In genomic region chr17:81481815-81482505, GRCh38 we compare ENCODE assay signal across 8 cellular contexts. TPM values are rescaled to one million over a fixed set of nuclear protein-coding genes. Genes with fewer than 3 reads are reported as not detected.
DNase-seq lines count a peak whose midpoint lies in the region; FAIRE-seq and TF ChIP-seq lines count a peak whose summit lies in the region.

No MANE protein-coding gene starts in this region.

- H3K27me3 ChIP-seq in fibroblast of lung (ENCODE audit: control insufficient read depth, insufficient read depth, low read length): no peaks in the 10 kb centered on the region
- peaks cover 25% of the 10 kb centered on the region for H3K27me3 ChIP-seq in trophoblast cell (ENCODE audit: insufficient read depth, low read length)

- no peak overlapping the region for H2AK5ac ChIP-seq in trophoblast cell (ENCODE audit: low read length)

- DNase-seq in CD14-positive monocyte (ENCODE audit: low spot score) (no peak), SK-N-MC (ENCODE audit: low read depth, low spot score) (no peak), fibroblast of lung (ENCODE audit: low read depth in 2 of 2) (no peak), trophoblast cell (no peak), GDM1 (lab: John Stamatoyannopoulos, UW) (no peak), mesenteric fat pad (ENCODE audit: low spot score) (no peak), NCI-H187 treated with DMSO at 0.1 percent for 48 hours (lab: John Stamatoyannopoulos, UW) (no peak), GM19239 (ENCODE audit: insufficient read length, low spot score) (no peak)

- peaks cover 18 to 46% (median 30%) of the 10 kb centered on the region in 3 donors for H3K27me3 Mint-ChIP-seq in CD14-positive monocyte (ENCODE audit: low read depth in 3 of 3)

- H2AFZ ChIP-seq in fibroblast of lung (ENCODE audit: low read length): no peak overlapping the region
- H2AFZ ChIP-seq in trophoblast cell (ENCODE audit: insufficient read depth, low read length, poor library complexity): no peak overlapping the region

- H3K4me1 Mint-ChIP-seq in CD14-positive monocyte: peaks cover 35% of the 10 kb centered on the region

- H2BK120ac ChIP-seq in trophoblast cell (ENCODE audit: insufficient read depth, low read length, poor library complexity): no peak overlapping the region

- no peak for FAIRE-seq in GM19239 (lab: Jason Lieb, UNC)

- H3K27ac ChIP-seq in SK-N-MC (peak overlapping the region; percentile 79), fibroblast of lung (ENCODE audit: insufficient read depth, low read length) (no peak overlapping the region), trophoblast cell (ENCODE audit: low read depth, low read length) (no peak overlapping the region)

- H3K9me3 Mint-ChIP-seq in CD14-positive monocyte: peaks cover 0 to 9% (median 2%) of the 10 kb centered on the region in 7 donors

- H3K4me2 ChIP-seq in fibroblast of lung (ENCODE audit: extremely low read depth, insufficient read depth, low read length): peak overlapping the region; percentile 88
- H3K4me2 ChIP-seq in trophoblast cell (ENCODE audit: low read length): peak overlapping the region; percentile 38

- no peak overlapping the region for H4K8ac ChIP-seq in trophoblast cell (ENCODE audit: low read depth, low read length)

- no peak overlapping the region for H3K4ac ChIP-seq in trophoblast cell (ENCODE audit: low read depth, low read length)

- intact Hi-C loops in CD14-positive monocyte (cut with micrococcal nuclease): loop anchor here (5.0 to 10.0 kb wide), 6 partner anchors 50 to 340 kb away; no protein-coding TSS in a partner anchor

- H3K36me3 ChIP-seq in SK-N-MC (ENCODE audit: insufficient read depth, low read length) (no peaks in the 10 kb centered on the region), fibroblast of lung (ENCODE audit: control insufficient read depth, insufficient read depth, low read length) (no peaks in the 10 kb centered on the region), trophoblast cell (ENCODE audit: control insufficient read depth in 1 of 2, insufficient read depth in 2 of 2, low read length in 2 of 2) (no peaks in the 10 kb centered on the region)

- H3K79me2 ChIP-seq in fibroblast of lung (ENCODE audit: control insufficient read depth, insufficient read depth, low read length) (no peaks in the 10 kb centered on the region), trophoblast cell (ENCODE audit: control insufficient read depth, insufficient read depth, low read length, poor library complexity) (peaks cover 1% of the 10 kb centered on the region)

- H3K23ac ChIP-seq in trophoblast cell (ENCODE audit: low read length): no peak overlapping the region

- no peaks in the 10 kb centered on the region for H3K4me1 ChIP-seq in fibroblast of lung (ENCODE audit: control insufficient read depth, extremely low read depth, insufficient read depth, low read length)
- H3K4me1 ChIP-seq in trophoblast cell (ENCODE audit: control insufficient read depth in 1 of 2, insufficient read depth in 2 of 2, low read length in 2 of 2): peaks cover 4 to 9% of the 10 kb centered on the region in 2 experiments

- H2BK12ac ChIP-seq in trophoblast cell (ENCODE audit: low read length): no peak overlapping the region

- H3K14ac ChIP-seq in trophoblast cell (ENCODE audit: low read length): no peak overlapping the region

- H3K9ac ChIP-seq in SK-N-MC (ENCODE audit: insufficient read length): peak overlapping the region; percentile 52
- H3K9ac ChIP-seq in fibroblast of lung (ENCODE audit: insufficient read depth, low read length): no peak overlapping the region
- no peak overlapping the region for H3K9ac ChIP-seq in trophoblast cell (ENCODE audit: low read length)

- H3K4me3 ChIP-seq in SK-N-MC (peak overlapping the region; percentile 83), fibroblast of lung (replicated peaks in 1 of 4; ENCODE audit: control extremely low read depth in 1 of 4, insufficient read depth in 1 of 4, low read depth in 3 of 4, low read length in 4 of 4) (peak overlapping the region in 3 of 4 experiments; percentile 21 to 49 (median 44)), trophoblast cell (ENCODE audit: low read depth, low read length) (no peak overlapping the region)

- no peak overlapping the region for H2BK5ac ChIP-seq in trophoblast cell (ENCODE audit: low read depth, low read length, poor library complexity)

- H3K36me3 Mint-ChIP-seq in CD14-positive monocyte: no peaks in the 10 kb centered on the region

- no peaks in the 10 kb centered on the region for H3K79me1 ChIP-seq in trophoblast cell (ENCODE audit: low read length)

- H4K20me1 ChIP-seq in fibroblast of lung (ENCODE audit: control insufficient read depth, extremely low read depth, insufficient read depth, low read length): no peaks in the 10 kb centered on the region

- H4K12ac ChIP-seq in trophoblast cell (ENCODE audit: low read depth, low read length): no peak overlapping the region

- WGBS in trophoblast cell (ENCODE audit: extremely low coverage, insufficient coverage, insufficient read length): no CpG with 5 or more reads among the region's 18 CpGs

- H3K18ac ChIP-seq in trophoblast cell (ENCODE audit: low read length): no peak overlapping the region

- no peak for TF ChIP-seq CTCF in CD14-positive monocyte (IDR thresholded peaks at IDR 0.05)
- TF ChIP-seq CTCF in fibroblast of lung (conservative IDR thresholded peaks at IDR 0.05 in 1 of 2, IDR thresholded peaks at IDR 0.05 in 1 of 2; ENCODE audit: low read depth in 1 of 2, low read length in 2 of 2): no peak

- no peaks in the 10 kb centered on the region for H3K9me3 ChIP-seq in SK-N-MC (ENCODE audit: low read depth, low read length)
- no peaks in the 10 kb centered on the region for H3K9me3 ChIP-seq in fibroblast of lung (ENCODE audit: control insufficient read depth, insufficient read depth, low read depth, low read length)
- peaks cover 15% of the 10 kb centered on the region for H3K9me3 ChIP-seq in trophoblast cell (ENCODE audit: insufficient read depth, low read depth, low read length)

- H3K27ac Mint-ChIP-seq in CD14-positive monocyte: peak overlapping the region in 5 of 7 donors; percentile 25 to 65 (median 46)

- H3K4me3 Mint-ChIP-seq in CD14-positive monocyte: peak overlapping the region; percentile 62 to 72

- H4K91ac ChIP-seq in trophoblast cell (ENCODE audit: low read depth, low read length): no peak overlapping the region

RNA-seq across cellular contexts. Expression of gene ACTG1, which starts 30.6 kb away (rescaled TPM):
- 1,000 to 10,000 TPM; 1,133 to 1,620 TPM for polyA plus RNA-seq in CD14-positive monocyte
- 5,538 and 6,636 TPM in 2 replicates for total RNA-seq in fibroblast of lung
- 8,446 and 8,888 TPM in 2 replicates for polyA plus RNA-seq in fibroblast of lung
- 6,897 and 7,279 TPM in 2 replicates for polyA plus RNA-seq in fibroblast of lung (2012)
- polyA minus RNA-seq in fibroblast of lung (ENCODE audit: low replicate concordance): 10,903 and 14,156 TPM in 2 replicates
- 7,950 and 8,000 TPM in 2 replicates for polyA plus RNA-seq in trophoblast cell (2013)
- total RNA-seq in mesenteric fat pad: 1,641 TPM

RNA-seq across cellular contexts. Expression of gene FSCN2, which starts 46.2 kb away (rescaled TPM):
- not detected for polyA plus RNA-seq in CD14-positive monocyte
- total RNA-seq in fibroblast of lung: 1.5 and 2.0 TPM in 2 replicates
- 0.07 and 0.35 TPM in 2 replicates for polyA plus RNA-seq in fibroblast of lung
- 0.21 and 0.73 TPM in 2 replicates for polyA plus RNA-seq in fibroblast of lung (2012)
- polyA minus RNA-seq in fibroblast of lung (ENCODE audit: low replicate concordance): 0.39 TPM in 1 of 2 replicates, not detected in the other
- 0.42 and 0.76 TPM in 2 replicates for polyA plus RNA-seq in trophoblast cell (2013)
- 0.39 TPM for total RNA-seq in mesenteric fat pad
